8 cellular contexts compared by ENCODE assay signal in genomic region chr4:118279328-118279727, GRCh38.
DNase-seq lines count a peak whose midpoint lies in the region; ATAC-seq and TF ChIP-seq lines count a peak whose summit lies in the region.

No MANE protein-coding gene starts in this region.

- peak overlapping the region; percentile 90 for H3K4me2 ChIP-seq in OCI-LY1 (ENCODE audit: low read length)
- peak overlapping the region; percentile 6 for H3K4me2 ChIP-seq in neural cell (ENCODE audit: low read length)

- TF ChIP-seq CTCF in CD14-positive monocyte (IDR thresholded peaks at IDR 0.05) (no peak), OCI-LY1 (IDR thresholded peaks at IDR 0.05; ENCODE audit: low read length) (no peak), neural cell (IDR thresholded peaks at IDR 0.05; ENCODE audit: poor library complexity, severe bottlenecking) (no peak)

- H3K27ac ChIP-seq in OCI-LY1 (ENCODE audit: low read depth, low read length, poor library complexity, severe bottlenecking) (peak overlapping the region; percentile 84), neural cell (ENCODE audit: low read length) (peak overlapping the region; percentile 22)
- H3K27ac ChIP-seq in effector memory CD4-positive, alpha-beta T cell (ENCODE audit: insufficient read depth, low read length, poor library complexity, severe bottlenecking): peak overlapping the region; percentile 90

- H3K27me3 ChIP-seq in OCI-LY1 (ENCODE audit: insufficient read depth, low read length) (no peaks in the 10 kb centered on the region), neural cell (ENCODE audit: insufficient read depth, low read depth, low read length) (no peaks in the 10 kb centered on the region)
- H3K27me3 ChIP-seq in effector memory CD4-positive, alpha-beta T cell (replicated peaks; ENCODE audit: control insufficient read depth, insufficient read depth, low read length, poor library complexity, severe bottlenecking): no peaks in the 10 kb centered on the region

- H3K27me3 Mint-ChIP-seq in CD14-positive monocyte (ENCODE audit: low read depth in 3 of 3): no peaks in the 10 kb centered on the region

- TF ChIP-seq RAD21 in neural cell (conservative IDR thresholded peaks at IDR 0.05): no peak

- peak overlapping the region; percentile 96 for H3K4me3 ChIP-seq in OCI-LY1 (ENCODE audit: low read depth, low read length, poor library complexity, severe bottlenecking)
- peak overlapping the region; percentile 67 for H3K4me3 ChIP-seq in effector memory CD4-positive, alpha-beta T cell (ENCODE audit: insufficient read depth, low read depth, low read length, poor library complexity, severe bottlenecking)
- H3K4me3 ChIP-seq in neural cell (ENCODE audit: low read length): peak overlapping the region; percentile 74

- no peaks in the 10 kb centered on the region for H4K20me1 ChIP-seq in OCI-LY1 (ENCODE audit: insufficient read depth, low read length)
- H4K20me1 ChIP-seq in neural cell (ENCODE audit: insufficient read depth): no peaks in the 10 kb centered on the region

- TF ChIP-seq EP300 in neural cell (conservative IDR thresholded peaks at IDR 0.05; ENCODE audit: poor library complexity, severe bottlenecking): no peak

- H3K9ac ChIP-seq in OCI-LY1 (ENCODE audit: low read length): peak overlapping the region; percentile 98
- H3K9ac ChIP-seq in neural cell (ENCODE audit: low read length): peak overlapping the region; percentile 61

- H3K4me3 Mint-ChIP-seq in CD14-positive monocyte: peak overlapping the region; percentile 91 to 99

- no peaks in the 10 kb centered on the region for H3K9me2 ChIP-seq in OCI-LY1 (ENCODE audit: low read depth, low read length)
- no peaks in the 10 kb centered on the region for H3K9me2 ChIP-seq in neural cell (ENCODE audit: insufficient read depth, low read length)

- peak overlapping the region; percentile 98 to 99 (median 99) for H3K27ac Mint-ChIP-seq in CD14-positive monocyte

- peaks cover 51% of the 10 kb centered on the region for H3K4me1 Mint-ChIP-seq in CD14-positive monocyte

- ATAC-seq in GM18520 (IDR thresholded peaks at IDR 0.05; ENCODE audit: unreplicated experiment): no peak
- ATAC-seq in GM21825 (IDR thresholded peaks at IDR 0.05; ENCODE audit: unreplicated experiment): no peak

- peaks cover 2 to 5% (median 2%) of the 10 kb centered on the region in 7 donors for H3K9me3 Mint-ChIP-seq in CD14-positive monocyte

- intact Hi-C loops in CD14-positive monocyte (cut with micrococcal nuclease): no loop called here

- H3F3A ChIP-seq in OCI-LY1 (ENCODE audit: insufficient read depth, low read length) (peaks cover 22% of the 10 kb centered on the region), neural cell (ENCODE audit: insufficient read depth, low read length, poor library complexity, severe bottlenecking) (no peaks in the 10 kb centered on the region)

- H2AFZ ChIP-seq in OCI-LY1 (ENCODE audit: low read length) (no peak overlapping the region), neural cell (ENCODE audit: low read depth, low read length) (no peak overlapping the region)

- H3K36me3 ChIP-seq in OCI-LY1 (ENCODE audit: insufficient read depth, low read length): peaks cover 43% of the 10 kb centered on the region
- peaks cover 12% of the 10 kb centered on the region for H3K36me3 ChIP-seq in effector memory CD4-positive, alpha-beta T cell (ENCODE audit: control insufficient read depth, insufficient read depth, low read length)
- H3K36me3 ChIP-seq in neural cell (ENCODE audit: insufficient read depth, low read length): no peaks in the 10 kb centered on the region

- H3K79me2 ChIP-seq in OCI-LY1 (ENCODE audit: insufficient read depth, low read length): peaks cover 13% of the 10 kb centered on the region
- H3K79me2 ChIP-seq in neural cell (replicated peaks; ENCODE audit: insufficient read depth, low read length): no peaks in the 10 kb centered on the region

- DNase-seq in CD14-positive monocyte (ENCODE audit: low spot score) (no peak), NCI-H1694 (lab: John Stamatoyannopoulos, UW) (no peak), NCI-H1436 (lab: John Stamatoyannopoulos, UW) (no peak)
- no peak for DNase-seq in effector memory CD4-positive, alpha-beta T cell

- peaks cover 57% of the 10 kb centered on the region for H3K4me1 ChIP-seq in OCI-LY1 (ENCODE audit: insufficient read depth, low read length, severe bottlenecking)
- H3K4me1 ChIP-seq in effector memory CD4-positive, alpha-beta T cell (ENCODE audit: control insufficient read depth, insufficient read depth, low read length, poor library complexity, severe bottlenecking): peaks cover 10% of the 10 kb centered on the region

- H3K36me3 Mint-ChIP-seq in CD14-positive monocyte: peaks cover 7 to 9% of the 10 kb centered on the region in 2 donors

- H3K9me3 ChIP-seq in OCI-LY1 (ENCODE audit: low read length): no peaks in the 10 kb centered on the region
- no peaks in the 10 kb centered on the region for H3K9me3 ChIP-seq in effector memory CD4-positive, alpha-beta T cell (ENCODE audit: control insufficient read depth, low read length)
- no peaks in the 10 kb centered on the region for H3K9me3 ChIP-seq in neural cell (ENCODE audit: low read length)

TF ChIP-seq in neural cell, 6 proteins besides CTCF, POLR2A, EP300 and RAD21:
- no peak for TF ChIP-seq TAF1 (IDR thresholded peaks at IDR 0.05; ENCODE audit: low read depth)
- TF ChIP-seq EZH2 (IDR thresholded peaks at IDR 0.05; ENCODE audit: borderline replicate concordance, insufficient read depth, low read length, poor library complexity, severe bottlenecking): no peak
- TF ChIP-seq POLR2AphosphoS5 (IDR thresholded peaks at IDR 0.05): no peak
- TF ChIP-seq MXI1 (conservative IDR thresholded peaks at IDR 0.05; ENCODE audit: poor library complexity, severe bottlenecking): no peak
- TF ChIP-seq REST (IDR thresholded peaks at IDR 0.05; ENCODE audit: borderline replicate concordance): no peak
- TF ChIP-seq SMC3 (conservative IDR thresholded peaks at IDR 0.05; ENCODE audit: poor library complexity): no peak
TF ChIP-seq in neural cell: peak in this region for 0.

Comparison
In these comparisons a context has a peak if more than half of its experiments do, and no peak if none do; other contexts are left out.
1. H3K27ac ChIP-seq: peak in every context shown above with its lines; median percentile 90 in effector memory CD4-positive, alpha-beta T cell; 84 in OCI-LY1; 22 in neural cell.